1 cellular context compared by ENCODE assay signal in genomic region chr13:59671853-59672252, GRCh38.
TF ChIP-seq lines count a peak whose summit lies in the region.

No MANE protein-coding gene starts in this region.

TF ChIP-seq in endothelial cell of umbilical vein, 7 proteins besides CTCF, POLR2A, EP300 and RAD21 (continued from another document):
- no peak for TF ChIP-seq MYC (IDR thresholded peaks at IDR 0.05; ENCODE audit: low read depth, low read length)
